ENCODE assay signal across 1 cellular context in the genomic region with DNA sequence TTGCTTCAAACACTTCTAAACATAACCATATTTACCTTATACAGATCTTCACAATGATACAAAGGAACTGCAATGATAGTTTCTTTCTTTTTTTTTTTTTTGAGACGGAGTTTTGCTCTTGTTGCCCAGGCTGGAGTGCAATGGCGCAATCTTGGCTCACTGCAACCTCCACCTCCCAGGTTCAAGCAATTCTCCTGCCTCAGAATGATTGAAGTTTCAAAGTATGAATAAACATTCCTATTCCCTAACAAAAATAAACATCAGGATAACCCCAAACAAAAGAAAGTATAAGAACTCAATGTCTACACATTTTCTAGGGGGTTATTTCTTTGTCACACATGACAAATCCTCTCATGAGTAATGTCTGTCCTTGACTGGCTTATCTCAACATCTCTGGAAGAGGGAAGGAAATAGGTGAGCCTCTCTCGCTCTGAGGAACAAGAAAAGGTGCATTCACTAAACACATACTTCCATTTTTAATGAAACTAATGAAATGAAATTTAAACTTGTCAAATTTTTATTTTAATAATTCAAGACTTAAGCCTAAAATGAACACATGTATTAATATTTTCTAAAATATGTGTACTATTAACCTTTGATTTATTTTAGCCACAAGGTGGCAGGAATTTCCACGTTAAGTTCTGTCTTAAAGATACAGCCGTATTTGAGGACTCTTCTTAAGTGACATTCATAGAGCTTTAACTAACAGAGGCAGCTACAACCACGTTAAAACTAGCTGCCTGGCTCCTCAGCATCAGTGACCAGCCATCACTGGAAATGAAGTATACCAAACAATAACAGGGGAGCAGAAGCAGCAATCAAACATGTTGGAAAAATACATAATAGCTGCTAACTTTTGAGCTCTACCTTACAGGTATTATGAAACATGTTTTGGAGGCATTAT.
TF ChIP-seq lines count a peak whose summit lies in the region.

No MANE protein-coding gene starts in this region.

TF ChIP-seq in IMR-90, 13 proteins besides CTCF, POLR2A, EP300 and RAD21:
- TF ChIP-seq RFX5 (IDR thresholded peaks at IDR 0.05; ENCODE audit: low read depth, low read length), result no peak
- TF ChIP-seq CEBPB (IDR thresholded peaks at IDR 0.05; ENCODE audit: low read depth, low read length), result peak; percentile 69
- TF ChIP-seq, protein P1, sequence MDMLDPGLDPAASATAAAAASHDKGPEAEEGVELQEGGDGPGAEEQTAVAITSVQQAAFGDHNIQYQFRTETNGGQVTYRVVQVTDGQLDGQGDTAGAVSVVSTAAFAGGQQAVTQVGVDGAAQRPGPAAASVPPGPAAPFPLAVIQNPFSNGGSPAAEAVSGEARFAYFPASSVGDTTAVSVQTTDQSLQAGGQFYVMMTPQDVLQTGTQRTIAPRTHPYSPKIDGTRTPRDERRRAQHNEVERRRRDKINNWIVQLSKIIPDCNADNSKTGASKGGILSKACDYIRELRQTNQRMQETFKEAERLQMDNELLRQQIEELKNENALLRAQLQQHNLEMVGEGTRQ (IDR thresholded peaks at IDR 0.05; ENCODE audit: low read depth, low read length), result no peak
- TF ChIP-seq RCOR1 (IDR thresholded peaks at IDR 0.05; ENCODE audit: insufficient replicate concordance, low read length), result no peak
- TF ChIP-seq SMC3 (IDR thresholded peaks at IDR 0.05; ENCODE audit: low read depth, low read length), result peak; percentile 8; the same call in 1 of the 2 replicates
- TF ChIP-seq CHD1 (IDR thresholded peaks at IDR 0.05; ENCODE audit: low read depth, low read length), result no peak
- no peak for TF ChIP-seq FOS (IDR thresholded peaks at IDR 0.05; ENCODE audit: low read depth, low read length)
- no peak for TF ChIP-seq BHLHE40 (IDR thresholded peaks at IDR 0.05; ENCODE audit: low read depth, low read length)
- no peak for TF ChIP-seq ELK1 (IDR thresholded peaks at IDR 0.05; ENCODE audit: borderline replicate concordance, low read depth, low read length)
- TF ChIP-seq MXI1 (IDR thresholded peaks at IDR 0.05; ENCODE audit: borderline replicate concordance, low read depth, low read length), result no peak
- TF ChIP-seq MAZ (IDR thresholded peaks at IDR 0.05; ENCODE audit: borderline replicate concordance, low read depth, low read length), result no peak
- TF ChIP-seq MAFK (IDR thresholded peaks at IDR 0.05; ENCODE audit: low read depth, low read length), result no peak
- no peak for TF ChIP-seq NFE2L2 (IDR thresholded peaks at IDR 0.05; ENCODE audit: low read depth, low read length)
